1 cellular context compared by ENCODE assay signal in genomic region chr1:70205437-70206118, GRCh38.
TF ChIP-seq lines count a peak whose summit lies in the region.

Gene LRRC40, minus strand, starts transcription at chr1:70205579. Its CDS starts 39 bp downstream, at chr1:70205540.

TF ChIP-seq in K562, 482 proteins besides CTCF, POLR2A, EP300 and RAD21 (continued from another document and continues in another):
- TF ChIP-seq RERE (CRISPR knock-in tag; IDR thresholded peaks at IDR 0.05; ENCODE audit: borderline replicate concordance): no peak
- no peak for TF ChIP-seq TSC22D4 (tag; IDR thresholded peaks at IDR 0.05)
- TF ChIP-seq KLF13 (tag; IDR thresholded peaks at IDR 0.05; ENCODE audit: borderline replicate concordance, low read depth): peak; percentile 19; the same call in 1 of the 2 replicates
- no peak for TF ChIP-seq LARP7 (IDR thresholded peaks at IDR 0.05)
- no peak for TF ChIP-seq MCM3 (IDR thresholded peaks at IDR 0.05)
- TF ChIP-seq KAT2B (IDR thresholded peaks at IDR 0.05; ENCODE audit: low read depth, low read length): no peak
- no peak for TF ChIP-seq ATF4 (CRISPR knock-in tag; IDR thresholded peaks at IDR 0.05)
- 0 out of 2 replicates have a peak, but pooled peaks have one; percentile 42 for TF ChIP-seq DPF2 (IDR thresholded peaks at IDR 0.05)
- peak; percentile 94 for TF ChIP-seq TFAP4 (CRISPR knock-in tag; IDR thresholded peaks at IDR 0.05; ENCODE audit: borderline replicate concordance)
- peak; percentile 98 for TF ChIP-seq C11orf30 (IDR thresholded peaks at IDR 0.05; ENCODE audit: low read depth)
- TF ChIP-seq NFYB (IDR thresholded peaks at IDR 0.05; ENCODE audit: extremely low read depth, insufficient read length): no peak
- TF ChIP-seq HNRNPUL1 (IDR thresholded peaks at IDR 0.05; ENCODE audit: low read length): no peak
- no peak for TF ChIP-seq ZNF232 (CRISPR knock-in tag; IDR thresholded peaks at IDR 0.05)
- TF ChIP-seq ZNF551 (CRISPR knock-in tag; IDR thresholded peaks at IDR 0.05): no peak
- 0 out of 2 replicates have a peak, but pooled peaks have one; percentile 60 for TF ChIP-seq CC2D1A (IDR thresholded peaks at IDR 0.05)
- TF ChIP-seq SRSF7 (optimal IDR thresholded peaks at IDR 0.05; ENCODE audit: low read depth, low read length): no peak
- TF ChIP-seq AFF4 (CRISPR knock-in tag; IDR thresholded peaks at IDR 0.05): no peak; the same call in none of the 2 replicates
- TF ChIP-seq YY1 (IDR thresholded peaks at IDR 0.05; ENCODE audit: borderline replicate concordance in 1 of 3, control insufficient read depth in 1 of 3, extremely low read depth in 1 of 3, insufficient read depth in 3 of 3, insufficient read length in 1 of 3, insufficient replicate concordance in 2 of 3, low read depth in 1 of 3, low read length in 2 of 3): peak in 2 of 3 experiments; percentile 64 to 78
- TF ChIP-seq E2F8 (IDR thresholded peaks at IDR 0.05; ENCODE audit: low read depth, partially characterized antibody): peak; percentile 92
- 0 out of 2 replicates have a peak, but pooled peaks have one; percentile 36 for TF ChIP-seq ERF (CRISPR knock-in tag; IDR thresholded peaks at IDR 0.05)
- TF ChIP-seq REST (CRISPR knock-in tag; IDR thresholded peaks at IDR 0.05; ENCODE audit: low read depth): no peak
- no peak for TF ChIP-seq NELFE (IDR thresholded peaks at IDR 0.05; ENCODE audit: insufficient read depth, insufficient read length)
- no peak for TF ChIP-seq ZNF212 (CRISPR knock-in tag; IDR thresholded peaks at IDR 0.05)
- peak; percentile 85; the same call in 1 of the 2 replicates for TF ChIP-seq MBD2 (IDR thresholded peaks at IDR 0.05; ENCODE audit: borderline replicate concordance, low read depth)
- no peak for TF ChIP-seq ZNF324 (CRISPR knock-in tag; IDR thresholded peaks at IDR 0.05)
- no peak for TF ChIP-seq RREB1 (CRISPR knock-in tag; IDR thresholded peaks at IDR 0.05)
- no peak for TF ChIP-seq RBM14 (IDR thresholded peaks at IDR 0.05; ENCODE audit: borderline replicate concordance, insufficient read depth, low read depth, low read length)
- TF ChIP-seq HMGN3 (IDR thresholded peaks at IDR 0.05; ENCODE audit: borderline replicate concordance, extremely low read depth, insufficient read length, low read depth, low read length): peak; percentile 95
- TF ChIP-seq NEUROD1 (IDR thresholded peaks at IDR 0.05; ENCODE audit: borderline replicate concordance, low read depth, low read length, partially characterized antibody): peak; percentile 62
